Comparison of ENCODE assay signal across 11 cellular contexts in the genomic region with DNA sequence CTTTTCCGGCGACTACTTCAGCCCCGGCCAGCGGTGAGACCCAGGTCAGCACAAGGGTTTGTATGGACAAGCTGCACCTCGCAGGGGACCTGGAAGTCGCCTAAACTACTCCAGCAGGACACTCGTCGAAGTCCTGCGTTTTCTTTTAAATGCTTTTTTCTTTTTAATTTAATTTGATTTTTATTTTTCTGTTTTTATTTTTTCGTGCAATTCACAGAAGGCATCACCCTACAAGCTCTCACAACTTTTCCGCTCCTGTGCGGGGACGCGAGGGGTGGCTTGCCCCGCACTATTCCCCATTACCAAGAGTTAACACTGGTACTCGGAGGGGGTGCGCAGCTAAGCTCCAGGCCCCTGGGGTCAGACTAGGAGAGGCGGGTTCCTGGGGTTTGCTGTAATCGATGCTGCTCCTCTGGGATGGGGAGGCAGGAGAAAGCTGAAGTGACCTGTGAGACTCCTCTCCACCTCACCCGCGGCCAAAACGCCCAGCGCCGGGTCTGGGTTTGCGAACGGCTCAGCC. TPM values are rescaled to one million over a fixed set of nuclear protein-coding genes. Genes with fewer than 3 reads are reported as not detected.
A peak's percentile ranks its signal among the peaks of the same experiment; 100 is the strongest.
DNase-seq lines count a peak whose midpoint lies in the region; ATAC-seq, FAIRE-seq and TF ChIP-seq lines count a peak whose summit lies in the region.
"Had no signal": no experiment of that assay in that cellular context is flagged by ENCODE, and none has a peak within 500 bp of the region (broad histone marks: within the 10 kb centered on the region; RNA-seq: fewer than 3 reads in every experiment).

No MANE protein-coding gene starts in this region.

- FAIRE-seq in H54 (lab: Jason Lieb, UNC) (no peak), HTR-8/SVneo (lab: Jason Lieb, UNC) (no peak)
- FAIRE-seq: TTC549 had no signal

- H3K27ac ChIP-seq in SJSA1 (peak overlapping the region; percentile 88), gastroesophageal sphincter (peak overlapping the region in 3 of 4 donors; percentile 62 to 77 (median 63)), prostate gland (peak overlapping the region in 1 of 2 donors; percentile 18)

- 0 to 5% methylated on average over 2 to 15 of the region's 26 CpGs for WGBS in gastroesophageal sphincter (ENCODE audit: low coverage in 1 of 2), 2 donors
- WGBS in prostate gland, result 4% methylated on average over 24 of the region's 26 CpGs

- H3K4me1 ChIP-seq in SJSA1 (replicated peaks) (peaks cover 15% of the 10 kb centered on the region), gastroesophageal sphincter (peaks cover 0 to 39% (median 6%) of the 10 kb centered on the region in 3 donors), prostate gland (replicated peaks) (no peaks in the 10 kb centered on the region)

- TF ChIP-seq CTCF in AG09309 (IDR thresholded peaks at IDR 0.05; ENCODE audit: control insufficient read depth, insufficient read depth, low read depth, low read length, missing control alignments) (no peak), gastroesophageal sphincter (IDR thresholded peaks at IDR 0.05) (no peak), prostate gland (IDR thresholded peaks at IDR 0.05) (no peak)

- H3K36me3 ChIP-seq in SJSA1, result peaks cover 17% of the 10 kb centered on the region
- no peaks in the 10 kb centered on the region for H3K36me3 ChIP-seq in gastroesophageal sphincter
- no peaks in the 10 kb centered on the region for H3K36me3 ChIP-seq in prostate gland

- intact Hi-C loops in prostate gland (cut with DNase I), result no loop called here

- H3K27me3 ChIP-seq in SJSA1 (replicated peaks), result no peaks in the 10 kb centered on the region
- H3K27me3 ChIP-seq in gastroesophageal sphincter, result peaks cover 48% of the 10 kb centered on the region
- H3K27me3 ChIP-seq in prostate gland (replicated peaks; ENCODE audit: insufficient read depth), result peaks cover 10% of the 10 kb centered on the region

- no peak for TF ChIP-seq EP300 in gastroesophageal sphincter (IDR thresholded peaks at IDR 0.05)

- H3K9me3 ChIP-seq in SJSA1 (replicated peaks) (no peaks in the 10 kb centered on the region), gastroesophageal sphincter (no peaks in the 10 kb centered on the region), prostate gland (no peaks in the 10 kb centered on the region)

- DNase-seq in AG09309 (ENCODE audit: low read depth) (no peak), SJSA1 (ENCODE audit: low read depth in 1 of 2, low spot score in 2 of 2) (no peak), prostate gland (ENCODE audit: low spot score) (no peak), H54 (ENCODE audit: insufficient read length, low spot score) (no peak), HTR-8/SVneo (ENCODE audit: insufficient read length, low spot score) (no peak)
- DNase-seq: NCI-H2107 had no signal

- peak; percentile 5 for ATAC-seq in gastroesophageal sphincter
- ATAC-seq in HG03175 (IDR thresholded peaks at IDR 0.05; ENCODE audit: unreplicated experiment), result no peak
- ATAC-seq in HG02759 (IDR thresholded peaks at IDR 0.05; ENCODE audit: unreplicated experiment), result no peak
- ATAC-seq: activated naive CD4-positive, alpha-beta T cell treated with anti-CD3 and anti-CD28 coated beads, Interleukin-2, amount 50 U/mL, for 72 hours had no signal

- TF ChIP-seq POLR2A in gastroesophageal sphincter (IDR thresholded peaks at IDR 0.05) (no peak), prostate gland (IDR thresholded peaks at IDR 0.05) (no peak), H54 (IDR thresholded peaks at IDR 0.05; ENCODE audit: low read depth, low read length) (no peak)

- H3K4me3 ChIP-seq in AG09309 (ENCODE audit: control insufficient read depth, low read depth, low read length) (peak overlapping the region; percentile 78), SJSA1 (peak overlapping the region; percentile 87), gastroesophageal sphincter (peak overlapping the region; percentile 36 to 58), prostate gland (peak overlapping the region; percentile 27 to 30)

RNA-seq across cellular contexts. Expression of a gene that starts 1.3 kb away (rescaled TPM):
- total RNA-seq in SJSA1 (2014; rRNA removed; shearing (Covaris generic)), result 290 and 465 TPM in 2 replicates
- total RNA-seq in gastroesophageal sphincter (10 to 100 TPM; 12.2 to 26.9 (median 16.1) TPM), prostate gland (1 to 10 TPM; 4.6 to 5.5 TPM)
- total RNA-seq: activated naive CD4-positive, alpha-beta T cell treated with anti-CD3 and anti-CD28 coated beads, Interleukin-2, amount 50 U/mL, for 72 hours had no signal

Comparison
In these comparisons a context has a peak if more than half of its experiments do, and no peak if none do; other contexts are left out.
1. H3K4me3 ChIP-seq: peak in every context shown above with its lines; median percentile 87 in SJSA1; 78 in AG09309; 47 in gastroesophageal sphincter; 28 in prostate gland.
2. RNA of a gene that starts 1.3 kb away (total RNA-seq): 290 to 465 TPM in SJSA1; 12.2 to 26.9 TPM in gastroesophageal sphincter and 4.6 to 5.5 TPM in prostate gland; every median in the first group is over 10 times any median in the second.